15 cellular contexts compared by ENCODE assay signal in genomic region chr10:113572520-113573290, GRCh38. TPM values are rescaled to one million over a fixed set of nuclear protein-coding genes. Genes with fewer than 3 reads are reported as not detected.
A peak's percentile ranks its signal among the peaks of the same experiment; 100 is the strongest.
DNase-seq lines count a peak whose midpoint lies in the region; ATAC-seq and TF ChIP-seq lines count a peak whose summit lies in the region.
"Had no signal": no experiment of that assay in that cellular context is flagged by ENCODE, and none has a peak within 500 bp of the region (broad histone marks: within the 10 kb centered on the region; RNA-seq: fewer than 3 reads in every experiment).

No MANE protein-coding gene starts in this region.

- TF ChIP-seq POLR2A in testis (IDR thresholded peaks at IDR 0.05): no peak

- no peak overlapping the region for H4K5ac ChIP-seq in mesendoderm (ENCODE audit: low read length)

- no peak overlapping the region for H2BK15ac ChIP-seq in mesendoderm (replicated peaks; ENCODE audit: low read depth)

- no peak overlapping the region for H3K18ac ChIP-seq in mesendoderm (ENCODE audit: low read length)

- no peak overlapping the region for H3K27ac ChIP-seq in GM23338 (ENCODE audit: low read depth)
- H3K27ac ChIP-seq in endodermal cell (ENCODE audit: low read depth, low read length): no peak overlapping the region
- H3K27ac ChIP-seq in mesendoderm (ENCODE audit: low read depth, low read length): peak overlapping the region; percentile 17
- H3K27ac ChIP-seq in testis: no peak overlapping the region
- H3K27ac ChIP-seq in left ventricle myocardium inferior (replicated peaks): no peak overlapping the region
- H3K27ac ChIP-seq: BLaER1 had no signal

- no peak overlapping the region for H2AFZ ChIP-seq in GM23338

- peaks cover 7% of the 10 kb centered on the region for H3K27me3 Mint-ChIP-seq in GM23338 (ENCODE audit: insufficient read depth, low read depth, poor library complexity)
- H3K27me3 Mint-ChIP-seq in endodermal cell (ENCODE audit: insufficient read depth): peaks cover 1% of the 10 kb centered on the region

- TF ChIP-seq CTCF in GM23338 (conservative IDR thresholded peaks at IDR 0.05; ENCODE audit: low read depth in 2 of 2) (no peak), endodermal cell (conservative IDR thresholded peaks at IDR 0.05) (no peak), testis (IDR thresholded peaks at IDR 0.05) (no peak), left ventricle myocardium inferior (IDR thresholded peaks at IDR 0.05; ENCODE audit: borderline replicate concordance) (no peak)

- intact Hi-C loops in testis (cut with DNase I; ENCODE audit: low total_unique reads): no loop called here
- intact Hi-C loops in left ventricle myocardium inferior (cut with micrococcal nuclease): no loop called here

- H4K20me1 ChIP-seq in GM23338 (replicated peaks; ENCODE audit: insufficient read depth): no peaks in the 10 kb centered on the region; the same call in 1 of the 2 replicates
- H4K20me1 ChIP-seq: BLaER1 had no signal

- H4K8ac ChIP-seq in mesendoderm (ENCODE audit: low read depth, low read length): no peak overlapping the region

- H3K4me1 Mint-ChIP-seq in GM23338: peaks cover 8% of the 10 kb centered on the region; the same call in 2 of the 3 replicates
- H3K4me1 Mint-ChIP-seq in endodermal cell: peaks cover 38% of the 10 kb centered on the region
- H3K4me1 Mint-ChIP-seq: CD4-positive, alpha-beta memory T cell had no signal

- H3K56ac ChIP-seq in mesendoderm (ENCODE audit: low read length): no peak overlapping the region

- H3K9me3 Mint-ChIP-seq in GM23338 (no peaks in the 10 kb centered on the region), endodermal cell (no peaks in the 10 kb centered on the region)
- H3K9me3 Mint-ChIP-seq: CD4-positive, alpha-beta memory T cell had no signal

- 34 to 53% methylated on average over 6 to 11 of the region's 11 CpGs for WGBS in endodermal cell (ENCODE audit: insufficient coverage in 1 of 2, insufficient read length in 1 of 2), 2 experiments
- WGBS in mesendoderm (ENCODE audit: extremely low coverage, insufficient coverage, low lambda C conversion rate): no CpG with 5 or more reads among the region's 11 CpGs
- 50 to 72% methylated on average over 11 of the region's 11 CpGs for WGBS in testis, 2 donors

- H3K4ac ChIP-seq in mesendoderm (ENCODE audit: low read depth, low read length): no peak overlapping the region

- H3K4me1 ChIP-seq in GM23338 (ENCODE audit: insufficient read depth) (peaks cover 3% of the 10 kb centered on the region; the same call in 1 of the 2 replicates), endodermal cell (ENCODE audit: control insufficient read depth, insufficient read depth, low read length) (peaks cover 20% of the 10 kb centered on the region), mesendoderm (ENCODE audit: control insufficient read depth, low read depth, low read length) (peaks cover 11% of the 10 kb centered on the region), testis (no peaks in the 10 kb centered on the region), left ventricle myocardium inferior (peaks cover 4% of the 10 kb centered on the region)
- H3K4me1 ChIP-seq: BLaER1 had no signal

- H3K79me2 ChIP-seq in GM23338 (replicated peaks; ENCODE audit: insufficient read depth): no peaks in the 10 kb centered on the region
- no peaks in the 10 kb centered on the region for H3K79me2 ChIP-seq in mesendoderm (ENCODE audit: control insufficient read depth, insufficient read depth, low read length)

- H3K4me3 ChIP-seq in GM23338 (no peak overlapping the region), endodermal cell (ENCODE audit: low read length) (peak overlapping the region; percentile 21), mesendoderm (ENCODE audit: low read length) (no peak overlapping the region), testis (no peak overlapping the region), left ventricle myocardium inferior (no peak overlapping the region)
- H3K4me3 ChIP-seq: BLaER1 had no signal

- H2BK120ac ChIP-seq in mesendoderm (ENCODE audit: low read depth, low read length): no peak overlapping the region

- no peaks in the 10 kb centered on the region for H3K79me1 ChIP-seq in mesendoderm (ENCODE audit: low read length)

- no peak overlapping the region for H2BK5ac ChIP-seq in mesendoderm (ENCODE audit: low read length)

- no peak overlapping the region for H3K23ac ChIP-seq in mesendoderm (ENCODE audit: low read length)

- H3K27me3 ChIP-seq in GM23338 (ENCODE audit: insufficient read depth) (no peaks in the 10 kb centered on the region), endodermal cell (ENCODE audit: control insufficient read depth, insufficient read depth, low read length, poor library complexity, severe bottlenecking) (no peaks in the 10 kb centered on the region), mesendoderm (ENCODE audit: insufficient read depth, low read length, poor library complexity) (no peaks in the 10 kb centered on the region), testis (no peaks in the 10 kb centered on the region), left ventricle myocardium inferior (ENCODE audit: low read depth) (peaks cover 4% of the 10 kb centered on the region)
- H3K27me3 ChIP-seq: BLaER1 had no signal

- H2AK5ac ChIP-seq in mesendoderm (ENCODE audit: low read length): no peak overlapping the region

- H3K9me3 ChIP-seq in endodermal cell (ENCODE audit: control insufficient read depth, low read length): no peaks in the 10 kb centered on the region
- H3K9me3 ChIP-seq in testis: no peaks in the 10 kb centered on the region
- H3K9me3 ChIP-seq in left ventricle myocardium inferior (replicated peaks): no peaks in the 10 kb centered on the region
- H3K9me3 ChIP-seq: BLaER1 had no signal

- DNase-seq in GM23338 (ENCODE audit: low spot score) (no peak), NCI-H187 treated with DMSO at 0.1 percent for 48 hours (lab: John Stamatoyannopoulos, UW) (peak; percentile 30), endodermal cell (peak; percentile 79), mesendoderm (peak; percentile 90), SKM-1 treated with dmso at 0.1 percent for 144 hours (lab: John Stamatoyannopoulos, UW; ENCODE audit: unreplicated experiment) (no peak), testis (no peak), left ventricle myocardium inferior (no peak)
- DNase-seq: 8988T; CD4-positive, alpha-beta memory T cell; IMR-90 had no signal

- no peak overlapping the region for H3K4me2 ChIP-seq in GM23338
- H3K4me2 ChIP-seq in mesendoderm (ENCODE audit: low read length): peak overlapping the region; percentile 3
- H3K4me2 ChIP-seq: BLaER1 had no signal

- H3K9ac ChIP-seq in endodermal cell (ENCODE audit: extremely low read depth, low read length, poor library complexity, severe bottlenecking) (no peak overlapping the region), mesendoderm (ENCODE audit: low read length) (no peak overlapping the region)
- H3K9ac ChIP-seq: BLaER1 had no signal

- ATAC-seq in GM23338: peak; percentile 37; the same call in 1 of the 3 replicates
- ATAC-seq: HCT116 had no signal

- H3K36me3 ChIP-seq in GM23338 (ENCODE audit: insufficient read depth): no peaks in the 10 kb centered on the region
- H3K36me3 ChIP-seq in endodermal cell (ENCODE audit: control insufficient read depth, insufficient read depth, low read length): no peaks in the 10 kb centered on the region
- no peaks in the 10 kb centered on the region for H3K36me3 ChIP-seq in mesendoderm (ENCODE audit: control insufficient read depth, insufficient read depth, low read length)
- no peaks in the 10 kb centered on the region for H3K36me3 ChIP-seq in testis (ENCODE audit: low read depth, missing control alignments)
- no peaks in the 10 kb centered on the region for H3K36me3 ChIP-seq in left ventricle myocardium inferior
- H3K36me3 ChIP-seq: BLaER1 had no signal

- no peaks in the 10 kb centered on the region for H3F3A ChIP-seq in GM23338 (replicated peaks; ENCODE audit: low read depth)

- H3K9me2 ChIP-seq in GM23338 (ENCODE audit: insufficient read depth): peaks cover 6% of the 10 kb centered on the region; the same call in 1 of the 2 replicates

- no peak overlapping the region for H3K4me3 Mint-ChIP-seq in GM23338
- H3K4me3 Mint-ChIP-seq in endodermal cell: peak overlapping the region; percentile 6
- H3K4me3 Mint-ChIP-seq: CD14-positive monocyte; CD4-positive, alpha-beta memory T cell had no signal

- H3K27ac Mint-ChIP-seq in GM23338 (no peak overlapping the region), endodermal cell (no peak overlapping the region)
- H3K27ac Mint-ChIP-seq: CD14-positive monocyte had no signal

- H3K36me3 Mint-ChIP-seq in GM23338 (ENCODE audit: low read depth) (no peaks in the 10 kb centered on the region), endodermal cell (ENCODE audit: low read depth) (no peaks in the 10 kb centered on the region)
- H3K36me3 Mint-ChIP-seq: CD14-positive monocyte; CD4-positive, alpha-beta memory T cell had no signal

RNA-seq across cellular contexts. Expression of gene HABP2, which starts 19.9 kb away (rescaled TPM):
- not detected in 2 replicates for total RNA-seq in GM23338 (2014; rRNA removed; shearing (Covaris generic))
- polyA plus RNA-seq in GM23338 (2016; fragmentation: Nextera tagmentation; extraction: Ambion mirVana) (not detected in 2 replicates), testis (ENCODE audit: insufficient read depth, low read depth, low replicate concordance) (1.9 TPM)
- total RNA-seq in endodermal cell (1 to 10 TPM in 1 of 2 donors, under 1 TPM in 1; 0.71 to 1.6 TPM), testis (under 1 TPM in 1 of 2 donors, not detected in 1; 0.37 TPM), left ventricle myocardium inferior (not detected)
- 0.46 TPM for polyA plus RNA-seq in endodermal cell (2013, experiment 1 of 2)
- polyA plus RNA-seq in endodermal cell (2013, experiment 2 of 2): 0.33 TPM
- polyA plus RNA-seq in mesendoderm (2013, experiment 1 of 2): not detected
- not detected for polyA plus RNA-seq in mesendoderm (2013, experiment 2 of 2)
- total RNA-seq: A673; CD4-positive, alpha-beta memory T cell; IMR-90 had no signal
- polyA plus RNA-seq: AG04450; CD14-positive monocyte; CD4-positive, alpha-beta memory T cell; IMR-90 had no signal

Comparison
In these comparisons a context has a peak if more than half of its experiments do, and no peak if none do; other contexts are left out.
1. DNase-seq: peak in NCI-H187 treated with DMSO at 0.1 percent for 48 hours (single experiment), endodermal cell (single experiment) and mesendoderm (single experiment); none in GM23338 (single experiment), SKM-1 treated with dmso at 0.1 percent for 144 hours (single experiment), testis (single experiment) and left ventricle myocardium inferior (single experiment).